In genomic region chr7:133295484-133295883, GRCh38 we compare ENCODE assay signal across 1 cellular context.
TF ChIP-seq lines count a peak whose summit lies in the region.

No MANE protein-coding gene starts in this region.

TF ChIP-seq in SK-N-SH treated with all-trans-retinoic acid at 6 μM for 48 hours, 23 proteins besides CTCF, POLR2A, EP300 and RAD21 (continued from another document):
- peak; percentile 57; the same call in 1 of the 2 replicates for TF ChIP-seq TSHZ2 (CRISPR knock-in tag; IDR thresholded peaks at IDR 0.05)
- TF ChIP-seq ZNF70 (CRISPR knock-in tag; IDR thresholded peaks at IDR 0.05): no peak
- no peak for TF ChIP-seq PATZ1 (CRISPR knock-in tag; IDR thresholded peaks at IDR 0.05; ENCODE audit: borderline replicate concordance)
- TF ChIP-seq TOX (CRISPR knock-in tag; IDR thresholded peaks at IDR 0.05; ENCODE audit: borderline replicate concordance): no peak
- no peak for TF ChIP-seq ESRRG (CRISPR knock-in tag; IDR thresholded peaks at IDR 0.05)
- TF ChIP-seq CREB5 (CRISPR knock-in tag; IDR thresholded peaks at IDR 0.05; ENCODE audit: low read depth): 0 out of 2 replicates have a peak, but pooled peaks have one; percentile 33
- no peak for TF ChIP-seq SNAI2 (CRISPR knock-in tag; IDR thresholded peaks at IDR 0.05)
- TF ChIP-seq OSR1 (CRISPR knock-in tag; IDR thresholded peaks at IDR 0.05): no peak
- TF ChIP-seq ZFP30 (CRISPR knock-in tag; IDR thresholded peaks at IDR 0.05): no peak
- no peak for TF ChIP-seq CSDC2 (CRISPR knock-in tag; IDR thresholded peaks at IDR 0.05)
- peak; percentile 82 for TF ChIP-seq ISL1 (CRISPR knock-in tag; IDR thresholded peaks at IDR 0.05)
